15 cellular contexts compared by ENCODE assay signal in the genomic region with DNA sequence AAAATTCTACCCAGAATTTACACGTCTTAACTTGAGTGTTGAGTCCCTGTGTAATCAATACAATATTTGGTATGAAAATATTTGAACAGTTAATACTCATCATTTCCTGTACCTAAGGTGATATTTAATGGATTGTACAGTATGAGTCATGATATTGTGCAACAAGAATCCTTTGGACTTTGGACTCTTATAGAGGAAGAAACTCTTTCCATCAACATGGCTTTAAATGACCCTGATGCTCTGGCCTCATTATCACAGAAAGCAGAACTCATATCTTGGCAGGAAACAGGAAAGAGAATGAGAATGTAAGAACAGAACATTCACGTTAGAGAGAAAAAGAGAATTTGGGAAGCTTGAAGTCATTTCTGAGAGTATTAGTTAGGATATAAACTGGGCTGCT.
DNase-seq lines count a peak whose midpoint lies in the region; ATAC-seq and TF ChIP-seq lines count a peak whose summit lies in the region.
"Had no signal": no experiment of that assay in that cellular context is flagged by ENCODE, and none has a peak within 500 bp of the region (broad histone marks: within the 10 kb centered on the region; RNA-seq: fewer than 3 reads in every experiment).

No MANE protein-coding gene starts in this region.

- no peaks in the 10 kb centered on the region for H3K9me3 ChIP-seq in right cardiac atrium (ENCODE audit: control insufficient read depth, low read length)

- no peaks in the 10 kb centered on the region for H3K4me1 ChIP-seq in right cardiac atrium (ENCODE audit: control insufficient read depth, insufficient read depth, low read length)

- no peak overlapping the region for H3K27ac ChIP-seq in right cardiac atrium (ENCODE audit: low read length)
- no peak overlapping the region for H3K27ac ChIP-seq in substantia nigra (ENCODE audit: low read depth, low read length, poor library complexity, severe bottlenecking)

- intact Hi-C loops in right cardiac atrium (cut with DNase I) = no loop called here
- intact Hi-C loops in left ventricle myocardium superior (cut with micrococcal nuclease) = no loop called here

- no peak for DNase-seq in right cardiac atrium
- DNase-seq in left ventricle myocardium superior = no peak
- peak; percentile 5 for DNase-seq in RPMI7951 (ENCODE audit: low read depth)
- peak; percentile 50 for DNase-seq in fibroblast of mammary gland (ENCODE audit: low read depth)
- no peak for DNase-seq in activated CD4-positive, CD25-positive, alpha-beta regulatory T cell (lab: John Stamatoyannopoulos, UW)
- DNase-seq in substantia nigra (lab: John Stamatoyannopoulos, UW) = no peak
- no peak for DNase-seq in NCI-H2107 treated with DMSO at 0.1 percent for 48 hours (lab: John Stamatoyannopoulos, UW; ENCODE audit: unreplicated experiment)
- DNase-seq: anterior cingulate cortex; GDM1; islet precursor cell; NCI-H446; stimulated activated CD4-positive, alpha-beta T cell treated with anti-CD3 and anti-CD28 coated beads, Interleukin-2, amount 100 ng/mL, for 24 hours; T-helper 17 cell had no signal

- WGBS in right cardiac atrium = 44% methylated on average over 2 of the region's 2 CpGs

- H3K27me3 ChIP-seq in right cardiac atrium (ENCODE audit: control insufficient read depth, insufficient read depth) = no peaks in the 10 kb centered on the region

- ATAC-seq in right cardiac atrium = peak; percentile 40 to 46
- no peak for ATAC-seq in left ventricle myocardium superior
- no peak for ATAC-seq in GM18511 (IDR thresholded peaks at IDR 0.05; ENCODE audit: unreplicated experiment)
- ATAC-seq: esophagus mucosa, T-helper 17 cell had no signal

- H3K4me3 ChIP-seq in right cardiac atrium (ENCODE audit: low read length) (no peak overlapping the region), fibroblast of mammary gland (ENCODE audit: control insufficient read depth, low read depth, low read length) (no peak overlapping the region)

- no peak for TF ChIP-seq CTCF in fibroblast of mammary gland (conservative IDR thresholded peaks at IDR 0.05; ENCODE audit: control insufficient read depth, insufficient read depth, low read depth, low read length)

Comparison
In these comparisons a context has a peak if more than half of its experiments do, and no peak if none do; other contexts are left out.
1. ATAC-seq: peak in right cardiac atrium (2 of 2); none in left ventricle myocardium superior (single experiment) and GM18511 (single experiment).
2. DNase-seq: peak in RPMI7951 (single experiment) and fibroblast of mammary gland (single experiment); none in right cardiac atrium (0 of 3), left ventricle myocardium superior (single experiment), activated CD4-positive, CD25-positive, alpha-beta regulatory T cell (0 of 4), substantia nigra (0 of 49) and NCI-H2107 treated with DMSO at 0.1 percent for 48 hours (single experiment).